ENCODE assay signal across 28 cellular contexts in genomic region chr7:21221130-21221529, GRCh38.
"Had no signal": no experiment of that assay in that cellular context is flagged by ENCODE, and none has a peak within 500 bp of the region (broad histone marks: within the 10 kb centered on the region; RNA-seq: fewer than 3 reads in every experiment).

No MANE protein-coding gene starts in this region.

- H3K9me3 Mint-ChIP-seq: effector memory CD8-positive, alpha-beta T cell; endodermal cell; mesothelial cell of epicardium had no signal

- ATAC-seq: effector memory CD8-positive, alpha-beta T cell; esophagus mucosa; gastrocnemius medialis; heart right ventricle; left cardiac atrium; left lung; left ventricle myocardium superior; lower lobe of right lung; mucosa of descending colon had no signal

- H3K36me3 ChIP-seq: colonic mucosa, esophagus squamous epithelium, gastrocnemius medialis, heart right ventricle, left lung, lower lobe of right lung had no signal

- H3K4me1 Mint-ChIP-seq: mesothelial cell of epicardium had no signal

- H3K4me3 ChIP-seq: colonic mucosa, esophagus squamous epithelium, gastrocnemius medialis, heart right ventricle, left lung, lower lobe of right lung, mucosa of descending colon had no signal

- H3K36me3 Mint-ChIP-seq: mesothelial cell of epicardium, naive B cell had no signal

- DNase-seq: colonic mucosa; cortex of kidney; effector CD8-positive, alpha-beta T cell; effector memory CD8-positive, alpha-beta T cell; endodermal cell; erythroblast; esophagus squamous epithelium; foreskin fibroblast; foreskin melanocyte; gastrocnemius medialis; glutamatergic neuron; head of caudate nucleus; heart right ventricle; hippocampal formation; left cardiac atrium; left lung; left ventricle myocardium superior; lower lobe of right lung; mesenchymal stem cell; mucosa of descending colon; naive B cell had no signal

- H3K27me3 ChIP-seq: colonic mucosa, gastrocnemius medialis had no signal

- H3K27me3 Mint-ChIP-seq: dendritic cell treated with granulocyte-macrophage colony-stimulating factor and Interleukin-4, amounts not matched to agents 40 ng/mL and 50 ng/mL, for 4 days had no signal

- H3K27ac Mint-ChIP-seq: dendritic cell treated with granulocyte-macrophage colony-stimulating factor and Interleukin-4, amounts not matched to agents 40 ng/mL and 50 ng/mL, for 4 days; effector memory CD8-positive, alpha-beta T cell; endodermal cell; mesothelial cell of epicardium; naive B cell had no signal

- FAIRE-seq: endometrium, islet of Langerhans, keratinocyte had no signal

- H3K4me3 Mint-ChIP-seq: dendritic cell treated with granulocyte-macrophage colony-stimulating factor and Interleukin-4, amounts not matched to agents 40 ng/mL and 50 ng/mL, for 4 days; effector memory CD8-positive, alpha-beta T cell; endodermal cell; mesothelial cell of epicardium; naive B cell had no signal

- H3K27ac ChIP-seq: colonic mucosa, epithelial cell of prostate, esophagus squamous epithelium, gastrocnemius medialis, heart right ventricle, left lung, lower lobe of right lung had no signal

- H3K4me1 ChIP-seq: colonic mucosa, esophagus squamous epithelium, gastrocnemius medialis, heart right ventricle, left lung, lower lobe of right lung had no signal

- H3K9me3 ChIP-seq: colonic mucosa, esophagus squamous epithelium, gastrocnemius medialis, heart right ventricle, left lung, lower lobe of right lung, mucosa of descending colon had no signal
